Comparison of ENCODE assay signal across 1 cellular context in genomic region chr12:107148105-107148504, GRCh38.
TF ChIP-seq lines count a peak whose summit lies in the region.

No MANE protein-coding gene starts in this region.

TF ChIP-seq in K562, 482 proteins besides CTCF, POLR2A, EP300 and RAD21 (continued from another document):
- TF ChIP-seq PBX2 (CRISPR knock-in tag; IDR thresholded peaks at IDR 0.05; ENCODE audit: low read depth) (no peak), PBX2 (tag; conservative IDR thresholded peaks at IDR 0.05; ENCODE audit: low read depth) (peak; percentile 75)
TF ChIP-seq in K562: peak in this region for 3.
